ENCODE assay signal across 10 cellular contexts in genomic region chr12:101875112-101875961, GRCh38. TPM values are rescaled to one million over a fixed set of nuclear protein-coding genes. Genes with fewer than 3 reads are reported as not detected.
DNase-seq lines count a peak whose midpoint lies in the region; ATAC-seq and TF ChIP-seq lines count a peak whose summit lies in the region.
"Had no signal": no experiment of that assay in that cellular context is flagged by ENCODE, and none has a peak within 500 bp of the region (broad histone marks: within the 10 kb centered on the region; RNA-seq: fewer than 3 reads in every experiment).

No MANE protein-coding gene starts in this region.

- H3K36me3 Mint-ChIP-seq in CD8-positive, alpha-beta memory T cell, result peaks cover 0 to 4% (median 0%) of the 10 kb centered on the region in 3 donors
- no peaks in the 10 kb centered on the region for H3K36me3 Mint-ChIP-seq in activated T-helper 17 cell treated with anti-CD3 and anti-CD28 coated beads, Interleukin-2, amount 50 U/mL, for 72 hours (ENCODE audit: low read depth)

- no peak for TF ChIP-seq POLR2A in gastrocnemius medialis (IDR thresholded peaks at IDR 0.05)

- no peak for ATAC-seq in RWPE2 (ENCODE audit: low read depth)
- no peak for ATAC-seq in gastrocnemius medialis
- no peak for ATAC-seq in HG02885 (IDR thresholded peaks at IDR 0.05; ENCODE audit: poor library complexity, unreplicated experiment)
- ATAC-seq in activated T-helper 17 cell treated with anti-CD3 and anti-CD28 coated beads, Interleukin-2, amount 50 U/mL, for 72 hours (replicated peaks), result no peak

- no peaks in the 10 kb centered on the region for H3K36me3 ChIP-seq in CD8-positive, alpha-beta memory T cell (ENCODE audit: insufficient read depth, low read length)
- H3K36me3 ChIP-seq in RWPE2 (ENCODE audit: low read depth) (no peaks in the 10 kb centered on the region), gastrocnemius medialis (no peaks in the 10 kb centered on the region)

- peak overlapping the region in 7 of 8 donors; percentile 0 to 83 (median 64) for H3K27ac Mint-ChIP-seq in CD8-positive, alpha-beta memory T cell
- H3K27ac Mint-ChIP-seq in activated T-helper 17 cell treated with anti-CD3 and anti-CD28 coated beads, Interleukin-2, amount 50 U/mL, for 72 hours, result no peak overlapping the region

- POLR2A ChIA-PET in CD8-positive, alpha-beta memory T cell (lab: Charles Lee), result interaction anchor here (0.5 kb wide), 1 partner anchor 116 kb away, joined by 3 read pairs; no protein-coding TSS in a partner anchor

- peak overlapping the region in 5 of 7 donors; percentile 0 to 49 (median 5) for H3K4me3 Mint-ChIP-seq in CD8-positive, alpha-beta memory T cell
- H3K4me3 Mint-ChIP-seq in activated T-helper 17 cell treated with anti-CD3 and anti-CD28 coated beads, Interleukin-2, amount 50 U/mL, for 72 hours, result no peak overlapping the region

- H3K4me1 Mint-ChIP-seq in CD8-positive, alpha-beta memory T cell, result peaks cover 10 to 16% (median 12%) of the 10 kb centered on the region in 3 donors
- H3K4me1 Mint-ChIP-seq in activated T-helper 17 cell treated with anti-CD3 and anti-CD28 coated beads, Interleukin-2, amount 50 U/mL, for 72 hours, result peaks cover 12% of the 10 kb centered on the region

- no peaks in the 10 kb centered on the region for H3K27me3 ChIP-seq in CD8-positive, alpha-beta memory T cell (ENCODE audit: insufficient read depth, low read length, poor library complexity, severe bottlenecking)
- H3K27me3 ChIP-seq in RWPE2 (ENCODE audit: insufficient read depth, poor library complexity, severe bottlenecking) (no peaks in the 10 kb centered on the region), gastrocnemius medialis (no peaks in the 10 kb centered on the region)

- TF ChIP-seq CTCF in RWPE2 (IDR thresholded peaks at IDR 0.05; ENCODE audit: poor library complexity, severe bottlenecking) (no peak), gastrocnemius medialis (IDR thresholded peaks at IDR 0.05 in 4 of 5, conservative IDR thresholded peaks at IDR 0.05 in 1 of 5) (no peak)

- intact Hi-C loops in gastrocnemius medialis (cut with DNase I; ENCODE audit: low total_unique reads), result no loop called here

- H3K4me3 ChIP-seq in CD8-positive, alpha-beta memory T cell (ENCODE audit: low read length), result no peak overlapping the region
- H3K4me3 ChIP-seq in RWPE2 (ENCODE audit: severe bottlenecking), result no peak overlapping the region
- H3K4me3 ChIP-seq in gastrocnemius medialis, result no peak overlapping the region

- H3K27ac ChIP-seq in CD8-positive, alpha-beta memory T cell (ENCODE audit: low read depth, low read length), result peak overlapping the region; percentile 24
- H3K27ac ChIP-seq in RWPE2 (ENCODE audit: poor library complexity, severe bottlenecking) (peak overlapping the region; percentile 70), gastrocnemius medialis (peak overlapping the region; percentile 95 to 97 (median 96))

- DNase-seq in CD8-positive, alpha-beta memory T cell, result no peak
- DNase-seq in RWPE2 (ENCODE audit: low spot score), result no peak
- peak; percentile 81 for DNase-seq in glomerular endothelial cell (ENCODE audit: extremely low read depth, low read depth, low spot score)
- DNase-seq in gastrocnemius medialis, result no peak
- no peak for DNase-seq in hepatic stellate cell (ENCODE audit: low spot score)
- DNase-seq in DMS 273 treated with DMSO at 0.1 percent for 48 hours (lab: John Stamatoyannopoulos, UW), result no peak
- DNase-seq: DND-41, T1000 had no signal

- no peaks in the 10 kb centered on the region for H3K9me3 ChIP-seq in CD8-positive, alpha-beta memory T cell (ENCODE audit: low read length)
- H3K9me3 ChIP-seq in RWPE2 (ENCODE audit: severe bottlenecking), result no peaks in the 10 kb centered on the region
- H3K9me3 ChIP-seq in gastrocnemius medialis, result no peaks in the 10 kb centered on the region

- H3K27me3 Mint-ChIP-seq in CD8-positive, alpha-beta memory T cell, result peaks cover 0 to 2% of the 10 kb centered on the region in 2 donors
- no peaks in the 10 kb centered on the region for H3K27me3 Mint-ChIP-seq in activated T-helper 17 cell treated with anti-CD3 and anti-CD28 coated beads, Interleukin-2, amount 50 U/mL, for 72 hours

- H3K9me3 Mint-ChIP-seq in CD8-positive, alpha-beta memory T cell, result no peaks in the 10 kb centered on the region
- no peaks in the 10 kb centered on the region for H3K9me3 Mint-ChIP-seq in activated T-helper 17 cell treated with anti-CD3 and anti-CD28 coated beads, Interleukin-2, amount 50 U/mL, for 72 hours

- CTCF ChIA-PET in CD8-positive, alpha-beta memory T cell (lab: Charles Lee), result interaction anchor here (1.7 kb wide), 1 partner anchor 36 kb away, joined by 3 read pairs; no protein-coding TSS in a partner anchor

- peaks cover 8% of the 10 kb centered on the region for H3K4me1 ChIP-seq in CD8-positive, alpha-beta memory T cell (ENCODE audit: insufficient read depth, low read length)
- H3K4me1 ChIP-seq in RWPE2 (ENCODE audit: insufficient read depth, poor library complexity, severe bottlenecking) (no peaks in the 10 kb centered on the region), gastrocnemius medialis (peaks cover 0 to 13% of the 10 kb centered on the region in 2 donors)

- in situ Hi-C loops in gastrocnemius medialis (cut with MboI; ENCODE audit: low sequenced_read_pairs in 4 of 4), result no loop called here

RNA-seq across cellular contexts. Expression of gene DRAM1, which starts 2.0 kb away (rescaled TPM):
- 1 to 10 TPM; 8.9 to 9.7 TPM for total RNA-seq in CD8-positive, alpha-beta memory T cell
- 5.5 TPM for polyA plus RNA-seq in CD8-positive, alpha-beta memory T cell
- total RNA-seq in glomerular endothelial cell (40.7 and 50.1 TPM in 2 replicates), gastrocnemius medialis (1 to 10 TPM; 2.9 to 7.2 (median 4.1) TPM)
- total RNA-seq in activated T-helper 17 cell treated with anti-CD3 and anti-CD28 coated beads, Interleukin-2, amount 50 U/mL, for 72 hours, result 1 to 10 TPM; 6.0 to 7.0 TPM

RNA-seq across cellular contexts. Expression of gene GNPTAB, which starts 44.6 kb away (rescaled TPM):
- 10 to 100 TPM; 62.1 to 64.7 TPM for total RNA-seq in CD8-positive, alpha-beta memory T cell
- 49.7 TPM for polyA plus RNA-seq in CD8-positive, alpha-beta memory T cell
- total RNA-seq in glomerular endothelial cell (38.3 and 44.7 TPM in 2 replicates), gastrocnemius medialis (10 to 100 TPM; 10.7 to 30.3 (median 16.2) TPM)
- total RNA-seq in activated T-helper 17 cell treated with anti-CD3 and anti-CD28 coated beads, Interleukin-2, amount 50 U/mL, for 72 hours, result 10 to 100 TPM; 29.8 to 41.1 TPM

Comparison
In these comparisons a context has a peak if more than half of its experiments do, and no peak if none do; other contexts are left out.
1. H3K27ac ChIP-seq: peak in every context shown above with its lines; median percentile 96 in gastrocnemius medialis; 70 in RWPE2; 24 in CD8-positive, alpha-beta memory T cell.